Comparison of ENCODE assay signal across 8 cellular contexts in the genomic region with DNA sequence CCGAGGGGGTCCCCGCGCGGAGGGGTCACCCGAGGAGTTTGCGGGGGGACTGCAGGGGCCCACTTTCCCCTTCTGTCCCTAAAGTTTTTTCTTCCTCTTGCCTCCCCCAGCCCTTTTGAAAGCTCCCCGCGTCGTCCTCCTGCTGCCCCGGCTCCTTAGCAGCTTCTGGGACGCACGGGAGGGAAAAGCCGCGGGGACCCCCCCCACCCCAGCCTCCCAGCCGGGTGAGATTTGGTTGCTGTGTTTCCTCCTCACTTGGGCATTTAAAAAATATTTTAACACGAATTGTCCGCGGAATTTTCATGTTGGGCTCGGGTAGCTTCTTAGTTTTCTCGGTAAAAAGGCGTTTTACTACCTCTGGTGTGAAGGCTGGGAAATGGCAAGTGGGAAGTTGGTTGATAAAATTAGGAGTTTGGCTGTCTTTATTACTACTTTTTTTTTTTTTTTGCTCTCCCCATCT. TPM values are rescaled to one million over a fixed set of nuclear protein-coding genes. Genes with fewer than 3 reads are reported as not detected.
DNase-seq lines count a peak whose midpoint lies in the region; ATAC-seq, FAIRE-seq and TF ChIP-seq lines count a peak whose summit lies in the region.

No MANE protein-coding gene starts in this region.

- H3K36me3 ChIP-seq in pancreas = no peaks in the 10 kb centered on the region

- H3K36me3 Mint-ChIP-seq in activated CD4-positive, alpha-beta memory T cell treated with anti-CD3 and anti-CD28 coated beads for 36 hours = peaks cover 30% of the 10 kb centered on the region

- no peak for FAIRE-seq in pancreas (lab: Jason Lieb, UNC)
- no peak for FAIRE-seq in H54 (lab: Jason Lieb, UNC)

- intact Hi-C loops in activated CD4-positive, alpha-beta memory T cell treated with anti-CD3 and anti-CD28 coated beads for 36 hours (cut with micrococcal nuclease) = loop anchor here (2.0 to 10.0 kb wide), 3 partner anchors 14 to 1262 kb away; no protein-coding TSS in a partner anchor
- intact Hi-C loops in pancreas (cut with DNase I) = loop anchor here in 1 of 3 donors (10.0 kb wide), 1 partner anchor 122 kb away; no protein-coding TSS in a partner anchor

- H3K27ac Mint-ChIP-seq in activated CD4-positive, alpha-beta memory T cell treated with anti-CD3 and anti-CD28 coated beads for 36 hours = peak overlapping the region; percentile 89

- H3K27ac ChIP-seq in foreskin keratinocyte (peak overlapping the region; percentile 86), pancreas (peak overlapping the region; percentile 79 to 90 (median 86))

- H3K27me3 ChIP-seq in foreskin keratinocyte (no peaks in the 10 kb centered on the region), pancreas (no peaks in the 10 kb centered on the region)

- H3K4me3 Mint-ChIP-seq in activated CD4-positive, alpha-beta memory T cell treated with anti-CD3 and anti-CD28 coated beads for 36 hours = peak overlapping the region; percentile 92

- TF ChIP-seq POLR2A in H54 (IDR thresholded peaks at IDR 0.05; ENCODE audit: low read depth, low read length) = no peak

- no peaks in the 10 kb centered on the region for H3K9me3 ChIP-seq in pancreas

- TF ChIP-seq CTCF in foreskin keratinocyte (conservative IDR thresholded peaks at IDR 0.05) (peak; percentile 2), pancreas (IDR thresholded peaks at IDR 0.05) (no peak)

- no peaks in the 10 kb centered on the region for H3K9me3 Mint-ChIP-seq in activated CD4-positive, alpha-beta memory T cell treated with anti-CD3 and anti-CD28 coated beads for 36 hours

- WGBS in pancreas, 2 donors = 0% methylated on average over 16 to 21 of the region's 21 CpGs

- H3K4me1 ChIP-seq in foreskin keratinocyte (peaks cover 10% of the 10 kb centered on the region), pancreas (peaks cover 0 to 21% (median 13%) of the 10 kb centered on the region in 3 donors)

- peak in 8 of 14 donors; percentile 28 to 65 (median 52) for DNase-seq in C1 segment of cervical spinal cord (lab: John Stamatoyannopoulos, UW)
- peak; percentile 33 for DNase-seq in HK-2 (ENCODE audit: unreplicated experiment)
- peak; percentile 50 for DNase-seq in activated CD4-positive, alpha-beta memory T cell treated with anti-CD3 and anti-CD28 coated beads for 36 hours
- no peak for DNase-seq in foreskin keratinocyte
- DNase-seq in pancreas = peak in 3 of 6 donors; percentile 9 to 49 (median 36)
- DNase-seq in H54 (ENCODE audit: insufficient read length, low spot score) = no peak

- CTCF ChIA-PET in activated CD4-positive, alpha-beta memory T cell treated with anti-CD3 and anti-CD28 coated beads for 36 hours (lab: Charles Lee) = interaction anchor here (0.6 to 5.7 kb wide), 15 partner anchors 9 to 950 kb away, joined by 3 to 30 read pairs (median 5); no protein-coding TSS in a partner anchor

- peak overlapping the region; percentile 60 to 96 (median 84) for H3K4me3 ChIP-seq in pancreas

- H3K27me3 Mint-ChIP-seq in activated CD4-positive, alpha-beta memory T cell treated with anti-CD3 and anti-CD28 coated beads for 36 hours = no peaks in the 10 kb centered on the region

- POLR2A ChIA-PET in activated CD4-positive, alpha-beta memory T cell treated with anti-CD3 and anti-CD28 coated beads for 36 hours (lab: Charles Lee) = interaction anchor here (0.9 to 4.2 kb wide), 14 partner anchors 9 to 1267 kb away, joined by 3 to 70 read pairs (median 5); partner anchors contain the start of gene ZMYND8

- ATAC-seq in foreskin keratinocyte = no peak
- ATAC-seq in pancreas = peak; percentile 33 to 58 (median 53)
- ATAC-seq in GM21526 (IDR thresholded peaks at IDR 0.05; ENCODE audit: low FRiP score, unreplicated experiment) = no peak
- ATAC-seq in HG02623 (IDR thresholded peaks at IDR 0.05; ENCODE audit: unreplicated experiment) = no peak

- peaks cover 57% of the 10 kb centered on the region for H3K4me1 Mint-ChIP-seq in activated CD4-positive, alpha-beta memory T cell treated with anti-CD3 and anti-CD28 coated beads for 36 hours (ENCODE audit: low read depth)

RNA-seq across cellular contexts. Expression of gene NCOA3, which starts 0.6 kb away (rescaled TPM):
- 10 to 100 TPM; 72.0 to 81.8 TPM for total RNA-seq in activated CD4-positive, alpha-beta memory T cell treated with anti-CD3 and anti-CD28 coated beads for 36 hours
- total RNA-seq in foreskin keratinocyte (22.0 and 25.7 TPM in 2 replicates), pancreas (10 to 100 TPM in 4 of 6 donors, 1 to 10 TPM in 2; 8.9 to 17.4 (median 11.6) TPM)
- polyA plus RNA-seq in foreskin keratinocyte (3.2 and 3.3 TPM in 2 replicates), pancreas (1 to 10 TPM; 3.6 to 5.0 TPM)

Comparison
In these comparisons a context has a peak if more than half of its experiments do, and no peak if none do; other contexts are left out.
1. DNase-seq: peak in C1 segment of cervical spinal cord (8 of 14), HK-2 (single experiment) and activated CD4-positive, alpha-beta memory T cell treated with anti-CD3 and anti-CD28 coated beads for 36 hours (single experiment); none in foreskin keratinocyte (0 of 2) and H54 (single experiment).
2. ATAC-seq: peak in pancreas (4 of 4); none in foreskin keratinocyte (single experiment), GM21526 (single experiment) and HG02623 (single experiment).